ENCODE assay signal across 20 cellular contexts in the genomic region with DNA sequence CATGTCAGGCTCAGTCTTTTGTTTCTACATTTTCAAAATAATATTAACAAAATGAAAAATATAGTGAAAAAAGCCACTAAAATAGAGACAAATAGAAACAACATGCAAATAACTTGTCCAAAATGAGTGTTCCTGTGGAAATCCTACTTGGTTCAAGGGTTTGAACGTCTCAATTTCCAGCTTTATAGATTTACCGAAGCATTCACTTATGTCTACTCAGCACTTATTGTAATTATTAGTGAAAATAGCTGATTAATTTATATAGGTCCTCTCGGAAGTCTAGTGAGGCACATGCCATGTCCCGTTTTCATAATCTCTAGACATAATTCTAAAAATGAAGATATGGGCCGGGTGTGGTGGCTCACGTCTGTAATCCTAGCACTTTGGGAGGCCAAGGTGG.
DNase-seq lines count a peak whose midpoint lies in the region; ATAC-seq, FAIRE-seq and TF ChIP-seq lines count a peak whose summit lies in the region.
"Had no signal": no experiment of that assay in that cellular context is flagged by ENCODE, and none has a peak within 500 bp of the region (broad histone marks: within the 10 kb centered on the region; RNA-seq: fewer than 3 reads in every experiment).

No MANE protein-coding gene starts in this region.

- H3K27ac ChIP-seq in A549 (no peak overlapping the region), IMR-90 (ENCODE audit: insufficient read depth, low read length) (no peak overlapping the region), H1 (ENCODE audit: low read depth, low read length) (no peak overlapping the region)
- H3K27ac ChIP-seq: BLaER1 treated with 17β-estradiol and CSF1 and Interleukin-3, amounts not matched to agents 10 nM and 100 nM; C4-2B had no signal

- no peak overlapping the region for H2AFZ ChIP-seq in IMR-90 (replicated peaks; ENCODE audit: low read length, poor library complexity)
- H2AFZ ChIP-seq in H1 (ENCODE audit: low read length), result no peak overlapping the region

- DNase-seq in A549 (ENCODE audit: low read depth in 1 of 2, low spot score in 1 of 2), result no peak
- DNase-seq in IMR-90, result no peak
- no peak for DNase-seq in H1 (ENCODE audit: low read depth in 1 of 2, low spot score in 2 of 2)
- no peak for DNase-seq in germinal center (ENCODE audit: low spot score)
- DNase-seq: 8988T; AML-193; Caco-2; Calu3; CD4-positive, alpha-beta T cell; CD8-positive, alpha-beta T cell; DMS79 treated with DMSO at 0.1 percent for 48 hours; GF-D8 had no signal

- no peak overlapping the region for H3K23ac ChIP-seq in IMR-90 (ENCODE audit: low read depth, low read length)
- no peak overlapping the region for H3K23ac ChIP-seq in H1 (ENCODE audit: insufficient read length)

- H3K23me2 ChIP-seq in H1 (ENCODE audit: low read depth, low read length), result no peaks in the 10 kb centered on the region

- H3K4me3 ChIP-seq in A549 (no peak overlapping the region), IMR-90 (ENCODE audit: insufficient read depth, low read depth, low read length) (no peak overlapping the region), H1 (ENCODE audit: extremely low read depth in 1 of 4, insufficient read depth in 2 of 4, low read depth in 3 of 4, low read length in 4 of 4) (no peak overlapping the region)
- H3K4me3 ChIP-seq: BLaER1 treated with 17β-estradiol and CSF1 and Interleukin-3, amounts not matched to agents 10 nM and 100 nM had no signal

- H4K5ac ChIP-seq in IMR-90 (ENCODE audit: low read depth, low read length) (no peak overlapping the region), H1 (ENCODE audit: insufficient read length, low read depth, low read length) (no peak overlapping the region)

- H3K9me3 ChIP-seq in A549, result no peaks in the 10 kb centered on the region
- peaks cover 12% of the 10 kb centered on the region for H3K9me3 ChIP-seq in IMR-90 (ENCODE audit: control insufficient read depth, insufficient read depth, low read length)
- H3K9me3 ChIP-seq in H1 (ENCODE audit: insufficient read depth in 2 of 2, low read depth in 1 of 2, low read length in 1 of 2), result no peaks in the 10 kb centered on the region
- H3K9me3 ChIP-seq: Caco-2 had no signal

- H3K9ac ChIP-seq in IMR-90 (ENCODE audit: low read depth, low read length) (no peak overlapping the region), H1 (replicated peaks in 1 of 4; ENCODE audit: extremely low read depth in 1 of 4, low read depth in 3 of 4, low read length in 3 of 4) (no peak overlapping the region)
- H3K9ac ChIP-seq: BLaER1 treated with 17β-estradiol and CSF1 and Interleukin-3, amounts not matched to agents 10 nM and 100 nM had no signal

- no peak overlapping the region for H4K8ac ChIP-seq in IMR-90 (ENCODE audit: low read depth in 2 of 2, low read length in 2 of 2)
- no peak overlapping the region for H4K8ac ChIP-seq in H1 (ENCODE audit: extremely low read depth, insufficient read depth, low read length)

- H3K4me2 ChIP-seq in A549, result no peak overlapping the region
- H3K4me2 ChIP-seq in IMR-90 (ENCODE audit: low read depth, low read length), result no peak overlapping the region
- no peak overlapping the region for H3K4me2 ChIP-seq in H1 (ENCODE audit: insufficient read depth in 1 of 2, low read depth in 2 of 2, low read length in 2 of 2)
- H3K4me2 ChIP-seq: BLaER1 treated with 17β-estradiol and CSF1 and Interleukin-3, amounts not matched to agents 10 nM and 100 nM had no signal

- CTCF ChIA-PET in A549 (lab: Yijun Ruan, JAX) (interaction anchor here (1.0 to 2.6 kb wide), 5 partner anchors 10 to 61 kb away, joined by 3 to 10 read pairs (median 6); no protein-coding TSS in a partner anchor), IMR-90 (lab: Yijun Ruan, JAX) (interaction anchor here (3.0 kb wide), 1 partner anchor 14 kb away, joined by 11 read pairs; no protein-coding TSS in a partner anchor), H1 (lab: Charles Lee; ENCODE audit: partially characterized antibody) (interaction anchor here (0.5 to 3.5 kb wide), 3 partner anchors 14 to 450 kb away, joined by 3 to 21 read pairs (median 3); no protein-coding TSS in a partner anchor)

- H3K36me3 ChIP-seq in IMR-90 (ENCODE audit: control insufficient read depth, insufficient read depth, low read length), result no peaks in the 10 kb centered on the region
- H3K36me3 ChIP-seq in H1 (ENCODE audit: control insufficient read depth in 2 of 4, insufficient read depth in 4 of 4, low read length in 3 of 4), result no peaks in the 10 kb centered on the region
- H3K36me3 ChIP-seq: BLaER1 treated with 17β-estradiol and CSF1 and Interleukin-3, amounts not matched to agents 10 nM and 100 nM had no signal

- no peaks in the 10 kb centered on the region for H3K79me2 ChIP-seq in H1 (ENCODE audit: control insufficient read depth in 1 of 2, insufficient read depth in 2 of 2, low read length in 2 of 2)

- H4K20me1 ChIP-seq in IMR-90 (ENCODE audit: insufficient read depth, low read length), result peaks cover 8% of the 10 kb centered on the region; the same call in 1 of the 2 replicates
- H4K20me1 ChIP-seq in H1 (replicated peaks in 1 of 2; ENCODE audit: control insufficient read depth in 1 of 2, insufficient read depth in 2 of 2, low read length in 2 of 2), result no peaks in the 10 kb centered on the region
- H4K20me1 ChIP-seq: BLaER1 treated with 17β-estradiol and CSF1 and Interleukin-3, amounts not matched to agents 10 nM and 100 nM had no signal

- 76% methylated on average over 6 of the region's 6 CpGs for WGBS in A549 (ENCODE audit: missing lambda C conversion rate)
- WGBS in IMR-90 (ENCODE audit: extremely low coverage in 2 of 2, insufficient read length in 1 of 2), 2 experiments, result 100% methylated on average over 1 of the region's 6 CpGs; no CpG with 5 or more reads in 1 of the 2 experiments
- WGBS in H1 (ENCODE audit: extremely low coverage in 1 of 2, insufficient coverage in 1 of 2, insufficient read length in 1 of 2, insufficient replicate concordance in 2 of 2, low coverage in 1 of 2, low lambda C conversion rate in 2 of 2, missing lambda C conversion rate in 1 of 2), 2 experiments, result 86% methylated on average over 6 of the region's 6 CpGs; no CpG with 5 or more reads in 1 of the 2 experiments

- in situ Hi-C loops in IMR-90 (cut with MboI; ENCODE audit: low sequenced_read_pairs), result no loop called here

- dilution Hi-C loops in IMR-90 (cut with HindIII; ENCODE audit: low sequenced_read_pairs, unreplicated experiment), result no loop called here

- TF ChIP-seq CTCF in A549 (IDR thresholded peaks at IDR 0.05), result no peak
- TF ChIP-seq CTCF in IMR-90 (conservative IDR thresholded peaks at IDR 0.05; ENCODE audit: low read depth, low read length), result no peak
- no peak for TF ChIP-seq CTCF in H1 (IDR thresholded peaks at IDR 0.05; ENCODE audit: control extremely low read depth in 1 of 3, insufficient read depth in 1 of 3, low read depth in 1 of 3, low read length in 3 of 3)

- TF ChIP-seq EP300 in A549 (IDR thresholded peaks at IDR 0.05) (no peak), H1 (IDR thresholded peaks at IDR 0.05; ENCODE audit: borderline replicate concordance in 1 of 2, low read depth in 2 of 2, low read length in 2 of 2) (no peak)

- H3K27me3 ChIP-seq in IMR-90 (ENCODE audit: control insufficient read depth, insufficient read depth, low read length) (peaks cover 50% of the 10 kb centered on the region), H1 (replicated peaks in 1 of 4; ENCODE audit: control insufficient read depth in 3 of 4, extremely low read depth in 1 of 4, insufficient read depth in 3 of 4, low read length in 3 of 4) (no peaks in the 10 kb centered on the region)
- H3K27me3 ChIP-seq: BLaER1 treated with 17β-estradiol and CSF1 and Interleukin-3, amounts not matched to agents 10 nM and 100 nM had no signal

- H3K9me1 ChIP-seq in IMR-90 (ENCODE audit: insufficient read depth, low read length), result no peaks in the 10 kb centered on the region

- no peak for TF ChIP-seq RAD21 in A549 (conservative IDR thresholded peaks at IDR 0.05 in 1 of 2, IDR thresholded peaks at IDR 0.05 in 1 of 2)
- no peak for TF ChIP-seq RAD21 in IMR-90 (IDR thresholded peaks at IDR 0.05; ENCODE audit: low read length)
- TF ChIP-seq RAD21 in H1 (IDR thresholded peaks at IDR 0.05 in 1 of 2, conservative IDR thresholded peaks at IDR 0.05 in 1 of 2; ENCODE audit: low read depth in 2 of 2, low read length in 2 of 2), result no peak

- H2AK5ac ChIP-seq in IMR-90 (ENCODE audit: low read depth, low read length) (no peak overlapping the region), H1 (ENCODE audit: low read depth, low read length) (no peak overlapping the region)

- POLR2A ChIA-PET in A549 (lab: Yijun Ruan, JAX) (no interaction called here), IMR-90 (lab: Charles Lee; ENCODE audit: unreplicated experiment) (no interaction called here), H1 (lab: Charles Lee; ENCODE audit: partially characterized antibody) (no interaction called here)

- no peak overlapping the region for H3K4ac ChIP-seq in IMR-90 (ENCODE audit: low read depth, low read length)
- no peak overlapping the region for H3K4ac ChIP-seq in H1 (replicated peaks; ENCODE audit: insufficient read length, low read depth, low read length)

- no peaks in the 10 kb centered on the region for H3K4me1 ChIP-seq in A549
- H3K4me1 ChIP-seq in IMR-90 (ENCODE audit: control insufficient read depth, insufficient read depth, low read length), result peaks cover 4% of the 10 kb centered on the region
- H3K4me1 ChIP-seq in H1 (replicated peaks in 1 of 4; ENCODE audit: control insufficient read depth in 3 of 4, insufficient read depth in 4 of 4, low read length in 3 of 4), result peaks cover 0 to 7% (median 2%) of the 10 kb centered on the region in 4 experiments; a peak in 4 of 7 replicates
- H3K4me1 ChIP-seq: BLaER1 treated with 17β-estradiol and CSF1 and Interleukin-3, amounts not matched to agents 10 nM and 100 nM; Caco-2 had no signal

- BruUV-seq in IMR-90 (replicated peaks; lab: Mats Ljungman, UMichigan), result no TSS peak

- H2BK15ac ChIP-seq in IMR-90 (ENCODE audit: low read depth, low read length), result no peak overlapping the region
- H2BK15ac ChIP-seq in H1 (ENCODE audit: low read length), result no peak overlapping the region

- H4K91ac ChIP-seq in IMR-90 (ENCODE audit: insufficient read depth, low read depth, low read length), result no peak overlapping the region
- H4K91ac ChIP-seq in H1 (replicated peaks; ENCODE audit: insufficient read length, low read length), result no peak overlapping the region

- H3K56ac ChIP-seq in IMR-90 (ENCODE audit: extremely low read depth, insufficient read depth, low read length) (no peak overlapping the region), H1 (replicated peaks; ENCODE audit: insufficient read length, low read depth, low read length) (no peak overlapping the region)

- H3K79me1 ChIP-seq in IMR-90 (ENCODE audit: low read depth in 1 of 2, low read length in 2 of 2) (no peaks in the 10 kb centered on the region), H1 (ENCODE audit: low read depth, low read length) (no peaks in the 10 kb centered on the region)

- no peak overlapping the region for H2BK20ac ChIP-seq in IMR-90 (ENCODE audit: low read depth, low read length)
- H2BK20ac ChIP-seq in H1 (ENCODE audit: low read length), result no peak overlapping the region

- H2BK120ac ChIP-seq in IMR-90 (ENCODE audit: low read depth, low read length), result no peak overlapping the region
- H2BK120ac ChIP-seq in H1 (replicated peaks; ENCODE audit: low read depth, low read length), result no peak overlapping the region

- H3K18ac ChIP-seq in IMR-90 (ENCODE audit: low read depth, low read length) (no peak overlapping the region), H1 (ENCODE audit: extremely low read depth, low read length) (no peak overlapping the region)

- H2BK5ac ChIP-seq in IMR-90 (ENCODE audit: low read depth, low read length, poor library complexity, severe bottlenecking) (no peak overlapping the region), H1 (ENCODE audit: low read depth, low read length) (no peak overlapping the region)

- no peak for FAIRE-seq in A549 (lab: Jason Lieb, UNC)
- FAIRE-seq in H1 (lab: Jason Lieb, UNC), result no peak
- FAIRE-seq: A204.1, D721Med, G401.6, GM12891, GM19239 had no signal

- TF ChIP-seq POLR2A in A549 (IDR thresholded peaks at IDR 0.05; ENCODE audit: low read length) (no peak), IMR-90 (IDR thresholded peaks at IDR 0.05; ENCODE audit: low read depth, low read length) (no peak), H1 (IDR thresholded peaks at IDR 0.05; ENCODE audit: control extremely low read depth in 1 of 2, low read depth in 2 of 2, low read length in 2 of 2) (no peak)

- ATAC-seq in A549 (no peak), IMR-90 (ENCODE audit: low read depth) (no peak), esophagus mucosa (no peak)
- ATAC-seq: CD8-positive, alpha-beta T cell had no signal

- no peak overlapping the region for H2AK9ac ChIP-seq in IMR-90 (replicated peaks; ENCODE audit: low read depth, low read length, poor library complexity)

- no peak overlapping the region for H3K14ac ChIP-seq in IMR-90 (replicated peaks; ENCODE audit: low read depth, low read length)
- no peak overlapping the region for H3K14ac ChIP-seq in H1 (ENCODE audit: insufficient read length)

- intact Hi-C loops in IMR-90 (cut with micrococcal nuclease), result loop anchor here (10.0 kb wide), 1 partner anchor 159 kb away; no protein-coding TSS in a partner anchor

- no peak overlapping the region for H2BK12ac ChIP-seq in H1 (ENCODE audit: low read depth, low read length)

Comparison
In these comparisons a context has a peak if more than half of its experiments do, and no peak if none do; other contexts are left out.
1. Of the 18 proteins assayed by ChIP-seq in both H1 and A549: peak only in H1: none; only in A549: none; in both: MAFK; in neither: 17.